In genomic region chrX:109382332-109382731, GRCh38 we compare ENCODE assay signal across 19 cellular contexts.
DNase-seq lines count a peak whose midpoint lies in the region; ATAC-seq, FAIRE-seq and TF ChIP-seq lines count a peak whose summit lies in the region.
"Had no signal": no experiment of that assay in that cellular context is flagged by ENCODE, and none has a peak within 500 bp of the region (broad histone marks: within the 10 kb centered on the region; RNA-seq: fewer than 3 reads in every experiment).

No MANE protein-coding gene starts in this region.

- H3K9me3 Mint-ChIP-seq in osteocyte (ENCODE audit: unreplicated experiment), result no peaks in the 10 kb centered on the region
- H3K9me3 Mint-ChIP-seq: CD4-positive, alpha-beta T cell; CD8-positive, alpha-beta T cell had no signal

- H3K27me3 ChIP-seq in HepG2 (ENCODE audit: control insufficient read depth in 1 of 2, insufficient read depth in 2 of 2, low read length in 2 of 2), result no peaks in the 10 kb centered on the region
- H3K27me3 ChIP-seq in right lobe of liver, result peaks cover 0 to 10% of the 10 kb centered on the region in 2 donors
- peaks cover 0 to 26% of the 10 kb centered on the region in 2 donors for H3K27me3 ChIP-seq in tibial nerve

- CTCF ChIA-PET in HepG2 (lab: Yijun Ruan, JAX; ENCODE audit: low intra/inter-chr PET ratio, low total read pairs), result no interaction called here
- CTCF ChIA-PET in HEK293 (lab: Yijun Ruan, JAX), result interaction anchor here (0.5 to 6.5 kb wide), 3 partner anchors 11 to 1094 kb away, joined by 4 to 81 read pairs (median 4); no protein-coding TSS in a partner anchor

- peaks cover 11% of the 10 kb centered on the region for H3K4me1 Mint-ChIP-seq in osteocyte (ENCODE audit: unreplicated experiment)

- H2AFZ ChIP-seq in HepG2 (ENCODE audit: low read length), result no peak overlapping the region

- BruUV-seq in HepG2 (replicated peaks; lab: Mats Ljungman, UMichigan), result no TSS peak

- no peak for DNase-seq in HepG2 (ENCODE audit: low spot score)
- DNase-seq in right lobe of liver, result no peak
- DNase-seq in osteocyte (ENCODE audit: extremely low spot score, unreplicated experiment), result peak; percentile 7
- no peak for DNase-seq in tibial nerve (ENCODE audit: low spot score in 2 of 2)
- no peak for DNase-seq in iPS-NIHi11 (ENCODE audit: low spot score)
- DNase-seq: 8988T; ACHN; Caco-2; Calu3; CD4-positive, alpha-beta T cell; CD8-positive, alpha-beta T cell; GF-D8 had no signal

- no peaks in the 10 kb centered on the region for H4K20me1 ChIP-seq in HepG2 (ENCODE audit: insufficient read depth, low read length)

- 4% methylated on average over 4 of the region's 4 CpGs for WGBS in HepG2 (ENCODE audit: low lambda C conversion rate)
- 62% methylated on average over 4 of the region's 4 CpGs for WGBS in right lobe of liver (ENCODE audit: insufficient coverage, low coverage, low lambda C conversion rate, missing lambda C conversion rate)
- WGBS in tibial nerve, 2 donors, result 86 to 88% methylated on average over 4 of the region's 4 CpGs

- H3K36me3 Mint-ChIP-seq in osteocyte (ENCODE audit: unreplicated experiment), result no peaks in the 10 kb centered on the region
- H3K36me3 Mint-ChIP-seq: CD8-positive, alpha-beta T cell had no signal

- H3K9ac ChIP-seq in HepG2 (ENCODE audit: insufficient read depth, low read depth, low read length), result no peak overlapping the region
- H3K9ac ChIP-seq: BLaER1 treated with 17β-estradiol and CSF1 and Interleukin-3, amounts not matched to agents 10 nM and 100 nM had no signal

- H3K27ac Mint-ChIP-seq in osteocyte (ENCODE audit: unreplicated experiment), result no peak overlapping the region
- H3K27ac Mint-ChIP-seq: CD4-positive, alpha-beta T cell; CD8-positive, alpha-beta T cell had no signal

- no peak overlapping the region for H3K27ac ChIP-seq in HepG2 (ENCODE audit: extremely low read length, insufficient read depth, low read length)
- no peak overlapping the region for H3K27ac ChIP-seq in right lobe of liver
- H3K27ac ChIP-seq in HEK293 (ENCODE audit: extremely low read depth, low read depth, low read length), result no peak overlapping the region
- H3K27ac ChIP-seq in tibial nerve, result no peak overlapping the region
- H3K27ac ChIP-seq: BLaER1 treated with 17β-estradiol and CSF1 and Interleukin-3, amounts not matched to agents 10 nM and 100 nM; C4-2B had no signal

- no peak for TF ChIP-seq RAD21 in HepG2 (CRISPR knock-in tag; IDR thresholded peaks at IDR 0.05)

- POLR2A ChIA-PET in HepG2 (lab: Yijun Ruan, JAX) (no interaction called here), HEK293 (lab: Yijun Ruan, JAX) (interaction anchor here (1.4 kb wide), 1 partner anchor 11 kb away, joined by 3 read pairs; no protein-coding TSS in a partner anchor)

- H3K4me3 Mint-ChIP-seq in osteocyte (ENCODE audit: unreplicated experiment), result no peak overlapping the region
- H3K4me3 Mint-ChIP-seq: CD4-positive, alpha-beta T cell; CD8-positive, alpha-beta T cell had no signal

- H3K4me1 ChIP-seq in HepG2 (ENCODE audit: insufficient read depth, low read length) (no peaks in the 10 kb centered on the region), right lobe of liver (no peaks in the 10 kb centered on the region), HEK293 (ENCODE audit: control insufficient read depth, insufficient read depth, low read length) (no peaks in the 10 kb centered on the region), tibial nerve (no peaks in the 10 kb centered on the region)
- H3K4me1 ChIP-seq: BLaER1 treated with 17β-estradiol and CSF1 and Interleukin-3, amounts not matched to agents 10 nM and 100 nM; Caco-2 had no signal

- no peak for ATAC-seq in HepG2
- ATAC-seq in right lobe of liver, result no peak
- ATAC-seq: CD8-positive, alpha-beta T cell had no signal

- TF ChIP-seq CTCF in HepG2 (CRISPR knock-in tag; IDR thresholded peaks at IDR 0.05) (no peak), right lobe of liver (IDR thresholded peaks at IDR 0.05) (no peak), HEK293 (tag by site-specific recombination; IDR thresholded peaks at IDR 0.05) (no peak), osteocyte (IDR thresholded peaks at IDR 0.05) (no peak), tibial nerve (IDR thresholded peaks at IDR 0.05) (no peak)

- no peaks in the 10 kb centered on the region for H3K79me2 ChIP-seq in HepG2 (ENCODE audit: insufficient read depth, low read length)

- in situ Hi-C loops in HepG2 (cut with HindIII; ENCODE audit: extremely low pct_ligation_motif_present, low pct_unique_long_range_greater_than_20kb), result no loop called here

- no peak for FAIRE-seq in HepG2 (lab: Jason Lieb, UNC)
- FAIRE-seq: A204.1, D721Med, G401.6, GM12891 had no signal

- no peak overlapping the region for H3K4me2 ChIP-seq in HepG2 (ENCODE audit: low read depth, low read length)
- H3K4me2 ChIP-seq: BLaER1 treated with 17β-estradiol and CSF1 and Interleukin-3, amounts not matched to agents 10 nM and 100 nM had no signal

- no peaks in the 10 kb centered on the region for H3K27me3 Mint-ChIP-seq in osteocyte (ENCODE audit: unreplicated experiment)
- H3K27me3 Mint-ChIP-seq: CD4-positive, alpha-beta T cell had no signal

- no peaks in the 10 kb centered on the region for H3K36me3 ChIP-seq in HepG2 (replicated peaks in 1 of 2; ENCODE audit: control insufficient read depth in 1 of 2, insufficient read depth in 2 of 2, low read length in 2 of 2)
- H3K36me3 ChIP-seq in right lobe of liver, result no peaks in the 10 kb centered on the region
- H3K36me3 ChIP-seq in HEK293 (ENCODE audit: control insufficient read depth in 2 of 2, insufficient read depth in 1 of 2, low read length in 2 of 2), result no peaks in the 10 kb centered on the region
- H3K36me3 ChIP-seq in tibial nerve, result no peaks in the 10 kb centered on the region
- H3K36me3 ChIP-seq: BLaER1 treated with 17β-estradiol and CSF1 and Interleukin-3, amounts not matched to agents 10 nM and 100 nM had no signal

- no peaks in the 10 kb centered on the region for H3K9me3 ChIP-seq in HepG2 (ENCODE audit: low read length)
- no peaks in the 10 kb centered on the region for H3K9me3 ChIP-seq in right lobe of liver
- no peaks in the 10 kb centered on the region for H3K9me3 ChIP-seq in HEK293 (ENCODE audit: control insufficient read depth, insufficient read depth, low read depth, low read length)
- no peaks in the 10 kb centered on the region for H3K9me3 ChIP-seq in tibial nerve
- H3K9me3 ChIP-seq: BLaER1 treated with 17β-estradiol and CSF1 and Interleukin-3, amounts not matched to agents 10 nM and 100 nM; Caco-2 had no signal

- no peak overlapping the region for H3K4me3 ChIP-seq in HepG2 (replicated peaks in 1 of 3; ENCODE audit: insufficient read depth in 1 of 3, low read depth in 2 of 3, low read length in 3 of 3)
- no peak overlapping the region for H3K4me3 ChIP-seq in right lobe of liver
- no peak overlapping the region for H3K4me3 ChIP-seq in HEK293 (ENCODE audit: low read depth, low read length)
- H3K4me3 ChIP-seq in tibial nerve, result no peak overlapping the region
- H3K4me3 ChIP-seq: BLaER1 treated with 17β-estradiol and CSF1 and Interleukin-3, amounts not matched to agents 10 nM and 100 nM had no signal

- TF ChIP-seq EP300 in HepG2 (IDR thresholded peaks at IDR 0.05; ENCODE audit: low read depth in 2 of 2, low read length in 2 of 2) (no peak), HepG2 (CRISPR knock-in tag; IDR thresholded peaks at IDR 0.05; ENCODE audit: borderline replicate concordance) (no peak), tibial nerve (IDR thresholded peaks at IDR 0.05) (no peak)

- intact Hi-C loops in HepG2 (cut with micrococcal nuclease; ENCODE audit: unreplicated experiment), result no loop called here
- intact Hi-C loops in right lobe of liver (cut with DNase I), result no loop called here

- TF ChIP-seq POLR2A in HepG2 (IDR thresholded peaks at IDR 0.05; ENCODE audit: insufficient read depth in 1 of 2, low read depth in 2 of 2, low read length in 2 of 2) (no peak), right lobe of liver (IDR thresholded peaks at IDR 0.05) (no peak), tibial nerve (IDR thresholded peaks at IDR 0.05) (no peak)

TF ChIP-seq in HepG2, 621 proteins besides CTCF, POLR2A, EP300 and RAD21:
- TF ChIP-seq REPIN1 (CRISPR knock-in tag; IDR thresholded peaks at IDR 0.05; ENCODE audit: borderline replicate concordance, low read depth), result no peak
- peak; percentile 89 for TF ChIP-seq CREB1 (IDR thresholded peaks at IDR 0.05)
- TF ChIP-seq CREB1 (CRISPR knock-in tag; IDR thresholded peaks at IDR 0.05), result no peak
- TF ChIP-seq ATF7 (IDR thresholded peaks at IDR 0.05), result peak; percentile 69
- TF ChIP-seq ATF7 (CRISPR knock-in tag; IDR thresholded peaks at IDR 0.05), result no peak

TF ChIP-seq in HEK293, 187 proteins besides CTCF, POLR2A, EP300 and RAD21:
- TF ChIP-seq BCL11A (tag by site-specific recombination; IDR thresholded peaks at IDR 0.05; ENCODE audit: low read depth) (no peak), ATF2 (tag by site-specific recombination; IDR thresholded peaks at IDR 0.05; ENCODE audit: low read depth) (peak; percentile 79)
TF ChIP-seq in HEK293: peak in this region for 1.

Comparison
In these comparisons a context has a peak if more than half of its experiments do, and no peak if none do; other contexts are left out.
1. Of the 63 proteins assayed by ChIP-seq in both HepG2 and HEK293: peak only in HepG2: none; only in HEK293: ATF2; in both: none; in neither: 62.